7 cellular contexts compared by ENCODE assay signal in genomic region chr12:118060301-118061010, GRCh38.
DNase-seq lines count a peak whose midpoint lies in the region; ATAC-seq lines count a peak whose summit lies in the region.

No MANE protein-coding gene starts in this region.

- ATAC-seq in GM18498 (IDR thresholded peaks at IDR 0.05; ENCODE audit: unreplicated experiment): peak; percentile 51
- peak; percentile 42 for ATAC-seq in HG03064 (IDR thresholded peaks at IDR 0.05; ENCODE audit: low read depth, unreplicated experiment)
- ATAC-seq in HG03565 (IDR thresholded peaks at IDR 0.05; ENCODE audit: unreplicated experiment): no peak

- DNase-seq in T-helper 2 cell: peak in 4 of 5 experiments; percentile 9 to 41 (median 20)
- DNase-seq in cerebellar cortex (ENCODE audit: low spot score): peak; percentile 50
- DNase-seq in left kidney (ENCODE audit: low read depth, low spot score): peak; percentile 62
- DNase-seq in stimulated activated CD4-positive, alpha-beta T cell treated with anti-CD3 and anti-CD28 coated beads, Interleukin-4, amount 100 ng/mL, for 24 hours: peak; percentile 31
